In the genomic region with DNA sequence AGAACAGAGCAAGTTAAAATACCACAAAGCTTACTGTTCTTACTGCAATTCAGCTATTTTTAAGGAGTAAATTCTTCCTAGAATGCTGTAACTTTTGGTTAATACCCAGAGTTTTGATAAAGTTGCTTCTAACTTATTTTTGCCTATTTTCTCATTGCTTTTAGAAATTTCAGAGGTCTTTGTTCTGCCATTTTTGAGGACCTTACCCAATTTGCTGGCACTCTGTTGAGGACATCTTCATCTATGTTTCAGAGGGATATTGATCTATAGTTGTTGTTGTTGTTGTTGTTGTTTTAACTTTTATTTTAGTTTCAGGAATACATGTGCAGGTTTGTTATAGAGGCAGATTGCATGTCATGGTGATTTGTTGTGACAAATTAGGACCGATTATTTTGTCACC, we compare ENCODE assay signal across 36 cellular contexts.
DNase-seq lines count a peak whose midpoint lies in the region; ATAC-seq, FAIRE-seq and TF ChIP-seq lines count a peak whose summit lies in the region.
"Had no signal": no experiment of that assay in that cellular context is flagged by ENCODE, and none has a peak within 500 bp of the region (broad histone marks: within the 10 kb centered on the region; RNA-seq: fewer than 3 reads in every experiment).

No MANE protein-coding gene starts in this region.

- TF ChIP-seq EP300 in A549 (IDR thresholded peaks at IDR 0.05): no peak
- TF ChIP-seq EP300 in GM12878 (IDR thresholded peaks at IDR 0.05; ENCODE audit: borderline replicate concordance in 1 of 2, control insufficient read depth in 1 of 2, low read depth in 2 of 2, low read length in 2 of 2): no peak

- H4K20me1 ChIP-seq in GM12878 (ENCODE audit: control insufficient read depth, insufficient read depth): no peaks in the 10 kb centered on the region
- H4K20me1 ChIP-seq: BLaER1; BLaER1 treated with 17β-estradiol and CSF1 and Interleukin-3, amounts not matched to agents 10 nM and 100 nM had no signal

- H3K4me1 ChIP-seq in A549: no peaks in the 10 kb centered on the region
- H3K4me1 ChIP-seq in HEK293 (ENCODE audit: control insufficient read depth, insufficient read depth, low read length): no peaks in the 10 kb centered on the region
- H3K4me1 ChIP-seq in GM12878 (ENCODE audit: control insufficient read depth, insufficient read depth, low read length): no peaks in the 10 kb centered on the region
- H3K4me1 ChIP-seq in iPS-20b (ENCODE audit: insufficient read depth, low read length): no peaks in the 10 kb centered on the region
- H3K4me1 ChIP-seq: BE2C; BLaER1; BLaER1 treated with 17β-estradiol and CSF1 and Interleukin-3, amounts not matched to agents 10 nM and 100 nM; Caco-2 had no signal

- in situ Hi-C loops in GM12878 (cut with MboI): no loop called here

- 97% methylated on average over 1 of the region's 1 CpG for WGBS in A549 (ENCODE audit: missing lambda C conversion rate)
- 100% methylated on average over 1 of the region's 1 CpG for WGBS in GM12878 (ENCODE audit: insufficient coverage, insufficient replicate concordance, low lambda C conversion rate, missing lambda C conversion rate)

- H3K4me3 ChIP-seq in A549: no peak overlapping the region
- no peak overlapping the region for H3K4me3 ChIP-seq in HEK293 (ENCODE audit: low read depth, low read length)
- H3K4me3 ChIP-seq in GM12878: no peak overlapping the region
- H3K4me3 ChIP-seq in iPS-20b (ENCODE audit: low read length): peak overlapping the region; percentile 9; the same call in 1 of the 2 replicates
- H3K4me3 ChIP-seq: BLaER1; BLaER1 treated with 17β-estradiol and CSF1 and Interleukin-3, amounts not matched to agents 10 nM and 100 nM had no signal

- RAD21 ChIA-PET in GM12878 (lab: Charles Lee; ENCODE audit: unreplicated experiment): no interaction called here

- H3K27me3 ChIP-seq in GM12878 (replicated peaks in 1 of 2; ENCODE audit: control insufficient read depth in 2 of 2, insufficient read depth in 2 of 2, low read length in 1 of 2) (no peaks in the 10 kb centered on the region), iPS-20b (ENCODE audit: insufficient read depth, low read length) (no peaks in the 10 kb centered on the region)
- H3K27me3 ChIP-seq: BE2C; BLaER1; BLaER1 treated with 17β-estradiol and CSF1 and Interleukin-3, amounts not matched to agents 10 nM and 100 nM had no signal

- ATAC-seq in A549: no peak
- no peak for ATAC-seq in GM12878
- ATAC-seq in activated T-helper 17 cell treated with anti-CD3 and anti-CD28 coated beads, Interleukin-2, amount 50 U/mL, for 72 hours (replicated peaks): no peak
- ATAC-seq: CD8-positive, alpha-beta T cell had no signal

- H3K79me2 ChIP-seq in GM12878 (ENCODE audit: control insufficient read depth, insufficient read depth, low read length): no peaks in the 10 kb centered on the region

- no peak overlapping the region for H3K4me2 ChIP-seq in A549
- H3K4me2 ChIP-seq in GM12878 (ENCODE audit: control insufficient read depth, insufficient read depth): no peak overlapping the region
- H3K4me2 ChIP-seq: BLaER1; BLaER1 treated with 17β-estradiol and CSF1 and Interleukin-3, amounts not matched to agents 10 nM and 100 nM had no signal

- TF ChIP-seq CTCF in A549 (IDR thresholded peaks at IDR 0.05) (no peak), HEK293 (tag by site-specific recombination; IDR thresholded peaks at IDR 0.05) (no peak), GM12878 (IDR thresholded peaks at IDR 0.05 in 2 of 3, conservative IDR thresholded peaks at IDR 0.05 in 1 of 3; ENCODE audit: control insufficient read depth in 2 of 3, extremely low read depth in 1 of 3, insufficient read depth in 1 of 3, low read depth in 3 of 3, low read length in 3 of 3) (no peak)

- no peak for DNase-seq in A549 (ENCODE audit: low read depth in 1 of 2, low spot score in 1 of 2)
- no peak for DNase-seq in GM12878 (ENCODE audit: low read depth, low spot score)
- DNase-seq in islet precursor cell: no peak
- DNase-seq in stimulated activated CD4-positive, alpha-beta T cell treated with anti-CD3 and anti-CD28 coated beads, Interleukin-15, amount 100 ng/mL, for 24 hours: no peak
- DNase-seq in cardiac septum (ENCODE audit: low spot score): no peak
- DNase-seq: 8988T; ACHN; AML-193; BE2C; C1 segment of cervical spinal cord; Caco-2; Calu3; CD4-positive, alpha-beta memory T cell; CD4-positive, alpha-beta T cell; CD4-positive, CD25-positive, alpha-beta regulatory T cell; CD8-positive, alpha-beta memory T cell; CD8-positive, alpha-beta T cell; COR-L47; DMS 273 treated with DMSO at 0.1 percent for 48 hours; DMS153; DMS53; DMS79; DMS79 treated with DMSO at 0.1 percent for 48 hours; DND-41; EL had no signal

- TF ChIP-seq RAD21 in A549 (conservative IDR thresholded peaks at IDR 0.05 in 1 of 2, IDR thresholded peaks at IDR 0.05 in 1 of 2): no peak
- no peak for TF ChIP-seq RAD21 in GM12878 (IDR thresholded peaks at IDR 0.05; ENCODE audit: insufficient read depth, low read depth, low read length)

- H3K4me1 Mint-ChIP-seq in activated T-helper 17 cell treated with anti-CD3 and anti-CD28 coated beads, Interleukin-2, amount 50 U/mL, for 72 hours: no peaks in the 10 kb centered on the region
- H3K4me1 Mint-ChIP-seq: B cell; CD14-positive monocyte; CD4-positive, alpha-beta memory T cell; CD4-positive, CD25-positive, alpha-beta regulatory T cell; CD8-positive, alpha-beta memory T cell had no signal

- peaks cover 24% of the 10 kb centered on the region for H3K9me3 Mint-ChIP-seq in activated T-helper 17 cell treated with anti-CD3 and anti-CD28 coated beads, Interleukin-2, amount 50 U/mL, for 72 hours

- H3K27ac ChIP-seq in A549: no peak overlapping the region
- no peak overlapping the region for H3K27ac ChIP-seq in HEK293 (ENCODE audit: extremely low read depth, low read depth, low read length)
- no peak overlapping the region for H3K27ac ChIP-seq in GM12878 (ENCODE audit: control insufficient read depth, insufficient read depth)
- no peak overlapping the region for H3K27ac ChIP-seq in iPS-20b (ENCODE audit: low read length)
- H3K27ac ChIP-seq: 22Rv1; BLaER1; BLaER1 treated with 17β-estradiol and CSF1 and Interleukin-3, amounts not matched to agents 10 nM and 100 nM; C4-2B had no signal

- no peak for FAIRE-seq in A549 (lab: Jason Lieb, UNC)
- no peak for FAIRE-seq in GM12878 (lab: Jason Lieb, UNC)
- FAIRE-seq: A204.1, D721Med had no signal

- SMC1A ChIA-PET in GM12878 (lab: Charles Lee; ENCODE audit: uncharacterized antibody, unreplicated experiment): interaction anchor here (0.7 kb wide), 1 partner anchor 9 kb away, joined by 3 read pairs; no protein-coding TSS in a partner anchor

- intact Hi-C loops in GM12878 (cut with micrococcal nuclease; ENCODE audit: unreplicated experiment) (no loop called here), cardiac septum (cut with DNase I) (no loop called here)

- no peak overlapping the region for H3K4me3 Mint-ChIP-seq in activated T-helper 17 cell treated with anti-CD3 and anti-CD28 coated beads, Interleukin-2, amount 50 U/mL, for 72 hours
- H3K4me3 Mint-ChIP-seq: B cell; CD14-positive monocyte; CD4-positive, alpha-beta memory T cell; CD4-positive, alpha-beta T cell; CD4-positive, CD25-positive, alpha-beta regulatory T cell; CD8-positive, alpha-beta memory T cell; CD8-positive, alpha-beta T cell had no signal

- TF ChIP-seq POLR2A in A549 (IDR thresholded peaks at IDR 0.05; ENCODE audit: low read length) (no peak), GM12878 (IDR thresholded peaks at IDR 0.05; ENCODE audit: low read depth, low read length) (no peak)

- H3K36me3 ChIP-seq in HEK293 (ENCODE audit: control insufficient read depth in 2 of 2, insufficient read depth in 1 of 2, low read length in 2 of 2): no peaks in the 10 kb centered on the region
- no peaks in the 10 kb centered on the region for H3K36me3 ChIP-seq in GM12878 (ENCODE audit: control insufficient read depth in 2 of 2, insufficient read depth in 2 of 2, low read length in 1 of 2)
- H3K36me3 ChIP-seq in iPS-20b (ENCODE audit: insufficient read depth, low read depth, low read length): no peaks in the 10 kb centered on the region
- H3K36me3 ChIP-seq: BE2C had no signal

- no peaks in the 10 kb centered on the region for H3K36me3 Mint-ChIP-seq in activated T-helper 17 cell treated with anti-CD3 and anti-CD28 coated beads, Interleukin-2, amount 50 U/mL, for 72 hours (ENCODE audit: low read depth)

- no peak overlapping the region for H2AFZ ChIP-seq in GM12878 (ENCODE audit: control insufficient read depth, low read depth, low read length)

- CTCF ChIA-PET in A549 (lab: Yijun Ruan, JAX): interaction anchor here (1.5 kb wide), 1 partner anchor 66 kb away, joined by 5 read pairs; no protein-coding TSS in a partner anchor
- CTCF ChIA-PET in HEK293 (lab: Yijun Ruan, JAX): no interaction called here
- CTCF ChIA-PET in GM12878 (lab: Yijun Ruan, JAX): interaction anchor here (0.7 to 0.8 kb wide), 2 partner anchors 9 to 12 kb away, joined by 4 to 6 read pairs; no protein-coding TSS in a partner anchor

- no TSS peak for BruUV-seq in GM12878 (replicated peaks; lab: Mats Ljungman, UMichigan)

- peaks cover 41% of the 10 kb centered on the region for H3K9me3 ChIP-seq in A549
- H3K9me3 ChIP-seq in HEK293 (ENCODE audit: control insufficient read depth, insufficient read depth, low read depth, low read length): peaks cover 3% of the 10 kb centered on the region; the same call in 1 of the 2 replicates
- H3K9me3 ChIP-seq in GM12878 (replicated peaks; ENCODE audit: control insufficient read depth, insufficient read depth, low read length): peaks cover 5% of the 10 kb centered on the region; the same call in 2 of the 3 replicates
- H3K9me3 ChIP-seq in iPS-20b (ENCODE audit: insufficient read depth, low read depth, low read length): peaks cover 66% of the 10 kb centered on the region
- H3K9me3 ChIP-seq: BE2C had no signal

- H3K27me3 Mint-ChIP-seq in activated T-helper 17 cell treated with anti-CD3 and anti-CD28 coated beads, Interleukin-2, amount 50 U/mL, for 72 hours: no peaks in the 10 kb centered on the region
- H3K27me3 Mint-ChIP-seq: B cell; CD4-positive, alpha-beta T cell; CD4-positive, CD25-positive, alpha-beta regulatory T cell; CD8-positive, alpha-beta memory T cell had no signal

- H3K9ac ChIP-seq in GM12878 (ENCODE audit: control insufficient read depth, insufficient read depth, low read length): no peak overlapping the region
- no peak overlapping the region for H3K9ac ChIP-seq in iPS-20b (ENCODE audit: low read depth, low read length)
- H3K9ac ChIP-seq: BLaER1; BLaER1 treated with 17β-estradiol and CSF1 and Interleukin-3, amounts not matched to agents 10 nM and 100 nM had no signal

- H3K27ac Mint-ChIP-seq in activated T-helper 17 cell treated with anti-CD3 and anti-CD28 coated beads, Interleukin-2, amount 50 U/mL, for 72 hours: no peak overlapping the region
- H3K27ac Mint-ChIP-seq: B cell; CD14-positive monocyte; CD4-positive, alpha-beta memory T cell; CD4-positive, alpha-beta T cell; CD4-positive, CD25-positive, alpha-beta regulatory T cell; CD8-positive, alpha-beta memory T cell; CD8-positive, alpha-beta T cell had no signal

- POLR2A ChIA-PET in A549 (lab: Yijun Ruan, JAX): no interaction called here
- POLR2A ChIA-PET in HEK293 (lab: Yijun Ruan, JAX): no interaction called here
- POLR2A ChIA-PET in GM12878 (lab: Charles Lee): no interaction called here

TF ChIP-seq in A549, 52 proteins besides CTCF, POLR2A, EP300 and RAD21 (continues in another document):
- TF ChIP-seq MAFK (IDR thresholded peaks at IDR 0.05; ENCODE audit: partially characterized antibody): peak; percentile 2

TF ChIP-seq in GM12878, 131 proteins besides CTCF, POLR2A, EP300 and RAD21 (continues in another document):
- TF ChIP-seq CREB1 (IDR thresholded peaks at IDR 0.05; ENCODE audit: low read depth) (no peak), ESRRA (IDR thresholded peaks at IDR 0.05; ENCODE audit: low read length) (no peak)
